Comparison of ENCODE assay signal across 8 cellular contexts in genomic region chr10:6043377-6043776, GRCh38. TPM values are rescaled to one million over a fixed set of nuclear protein-coding genes. Genes with fewer than 3 reads are reported as not detected.
A peak's percentile ranks its signal among the peaks of the same experiment; 100 is the strongest.
DNase-seq lines count a peak whose midpoint lies in the region; ATAC-seq and TF ChIP-seq lines count a peak whose summit lies in the region.
"Not testable (repeated sequence)": the region's sequence is repeated elsewhere in the genome, so short reads cannot be mapped to it uniquely, and the experiment has no call there.
"Had no signal": no experiment of that assay in that cellular context is flagged by ENCODE, and none has a peak within 500 bp of the region (broad histone marks: within the 10 kb centered on the region; RNA-seq: fewer than 3 reads in every experiment).

No MANE protein-coding gene starts in this region.

- H3K4me1 Mint-ChIP-seq in T-helper 17 cell = peaks cover 61% of the 10 kb centered on the region
- peaks cover 87% of the 10 kb centered on the region for H3K4me1 Mint-ChIP-seq in activated CD4-positive, alpha-beta T cell treated with anti-CD3 and anti-CD28 coated beads, Interleukin-2, amount 10 ng/mL, durations not matched to agents 7 days and 5 days
- peaks cover 91% of the 10 kb centered on the region for H3K4me1 Mint-ChIP-seq in activated CD8-positive, alpha-beta T cell treated with anti-CD3 and anti-CD28 coated beads, Interleukin-2, amount 10 ng/mL, durations not matched to agents 7 days and 5 days (ENCODE audit: low read depth)
- H3K4me1 Mint-ChIP-seq in activated T-helper 1 cell treated with anti-CD3 and anti-CD28 coated beads, Interleukin-12 subunit alpha, Interleukin-12 subunit beta, Interleukin-2, Interleukin-4 antibody, amounts not matched to agents 30 ng/mL and 10 ng/mL and 1 ng/mL, durations not matched to agents 14 hours and 24 hours and 36 hours (ENCODE audit: low read depth) = peaks cover 95% of the 10 kb centered on the region
- H3K4me1 Mint-ChIP-seq in activated naive CD8-positive, alpha-beta T cell (ENCODE audit: low read depth) = peaks cover 80% of the 10 kb centered on the region
- peaks cover 94% of the 10 kb centered on the region for H3K4me1 Mint-ChIP-seq in stimulated activated effector memory CD8-positive, alpha-beta T cell treated with anti-CD3 and anti-CD28 coated beads, Interleukin-12 subunit alpha, Interleukin-12 subunit beta, amount 100 ng/mL, for 72 hours

- intact Hi-C loops in activated T-helper 1 cell treated with anti-CD3 and anti-CD28 coated beads, Interleukin-12 subunit alpha, Interleukin-12 subunit beta, Interleukin-2, Interleukin-4 antibody, amounts not matched to agents 30 ng/mL and 10 ng/mL and 1 ng/mL, durations not matched to agents 14 hours and 24 hours and 36 hours (cut with micrococcal nuclease) = not testable (repeated sequence)

- not testable (repeated sequence) for ATAC-seq in T-helper 17 cell; activated CD8-positive, alpha-beta T cell treated with anti-CD3 and anti-CD28 coated beads, Interleukin-2, amount 10 ng/mL, durations not matched to agents 7 days and 5 days; lung (ENCODE audit: insufficient read depth, low FRiP score); stimulated activated effector memory CD8-positive, alpha-beta T cell treated with anti-CD3 and anti-CD28 coated beads, Interleukin-12 subunit alpha, Interleukin-12 subunit beta, amount 100 ng/mL, for 72 hours

- not testable (repeated sequence) for H3K36me3 ChIP-seq in lung (ENCODE audit: control insufficient read depth in 2 of 2, insufficient read depth in 2 of 2, low read length in 2 of 2)

- POLR2A ChIA-PET in activated CD4-positive, alpha-beta T cell treated with anti-CD3 and anti-CD28 coated beads, Interleukin-2, amount 10 ng/mL, durations not matched to agents 7 days and 5 days (lab: Charles Lee) = not testable (repeated sequence)
- POLR2A ChIA-PET in activated CD8-positive, alpha-beta T cell treated with anti-CD3 and anti-CD28 coated beads, Interleukin-2, amount 10 ng/mL, durations not matched to agents 7 days and 5 days (lab: Charles Lee) = interaction anchor here (0.9 to 1.0 kb wide), 2 partner anchors 15 to 19 kb away, joined by 4 read pairs; partner anchors contain the start of gene IL2RA

- H3K9me3 Mint-ChIP-seq in activated CD4-positive, alpha-beta T cell treated with anti-CD3 and anti-CD28 coated beads, Interleukin-2, amount 10 ng/mL, durations not matched to agents 7 days and 5 days; activated CD8-positive, alpha-beta T cell treated with anti-CD3 and anti-CD28 coated beads, Interleukin-2, amount 10 ng/mL, durations not matched to agents 7 days and 5 days (ENCODE audit: insufficient read depth); activated T-helper 1 cell treated with anti-CD3 and anti-CD28 coated beads, Interleukin-12 subunit alpha, Interleukin-12 subunit beta, Interleukin-2, Interleukin-4 antibody, amounts not matched to agents 30 ng/mL and 10 ng/mL and 1 ng/mL, durations not matched to agents 14 hours and 24 hours and 36 hours; activated naive CD8-positive, alpha-beta T cell (ENCODE audit: low read depth); stimulated activated effector memory CD8-positive, alpha-beta T cell treated with anti-CD3 and anti-CD28 coated beads, Interleukin-12 subunit alpha, Interleukin-12 subunit beta, amount 100 ng/mL, for 72 hours: not testable (repeated sequence)

- not testable (repeated sequence) for H3K9me3 ChIP-seq in T-helper 17 cell (ENCODE audit: control insufficient read depth, low read length, poor library complexity, severe bottlenecking); lung (ENCODE audit: control insufficient read depth in 2 of 2, insufficient read depth in 1 of 2, low read length in 1 of 2)

- TF ChIP-seq CTCF in lung (IDR thresholded peaks at IDR 0.05; ENCODE audit: control extremely low read depth, extremely low read depth) = not testable (repeated sequence)

- not testable (repeated sequence) for H3K36me3 Mint-ChIP-seq in T-helper 17 cell (ENCODE audit: low read depth)
- H3K36me3 Mint-ChIP-seq in activated CD4-positive, alpha-beta T cell treated with anti-CD3 and anti-CD28 coated beads, Interleukin-2, amount 10 ng/mL, durations not matched to agents 7 days and 5 days (ENCODE audit: low read depth) = peaks cover 67% of the 10 kb centered on the region
- H3K36me3 Mint-ChIP-seq in activated CD8-positive, alpha-beta T cell treated with anti-CD3 and anti-CD28 coated beads, Interleukin-2, amount 10 ng/mL, durations not matched to agents 7 days and 5 days (ENCODE audit: low read depth) = peaks cover 87% of the 10 kb centered on the region
- H3K36me3 Mint-ChIP-seq in activated T-helper 1 cell treated with anti-CD3 and anti-CD28 coated beads, Interleukin-12 subunit alpha, Interleukin-12 subunit beta, Interleukin-2, Interleukin-4 antibody, amounts not matched to agents 30 ng/mL and 10 ng/mL and 1 ng/mL, durations not matched to agents 14 hours and 24 hours and 36 hours (ENCODE audit: low read depth) = peaks cover 79% of the 10 kb centered on the region
- H3K36me3 Mint-ChIP-seq in activated naive CD8-positive, alpha-beta T cell = peaks cover 42% of the 10 kb centered on the region
- H3K36me3 Mint-ChIP-seq in stimulated activated effector memory CD8-positive, alpha-beta T cell treated with anti-CD3 and anti-CD28 coated beads, Interleukin-12 subunit alpha, Interleukin-12 subunit beta, amount 100 ng/mL, for 72 hours = peaks cover 100% of the 10 kb centered on the region

- not testable (repeated sequence) for H3K27ac ChIP-seq in lung (ENCODE audit: low read depth in 1 of 2, low read length in 1 of 2)

- H3K4me1 ChIP-seq in lung (ENCODE audit: control insufficient read depth in 2 of 2, insufficient read depth in 2 of 2, low read length in 2 of 2) = not testable (repeated sequence)

- WGBS in lung, 2 donors = 90 to 93% methylated on average over 6 of the region's 6 CpGs

- not testable (repeated sequence) for H3K4me3 ChIP-seq in lung

- DNase-seq in T-helper 17 cell; activated CD4-positive, alpha-beta T cell treated with anti-CD3 and anti-CD28 coated beads, Interleukin-2, amount 10 ng/mL, durations not matched to agents 7 days and 5 days; activated T-helper 1 cell treated with anti-CD3 and anti-CD28 coated beads, Interleukin-12 subunit alpha, Interleukin-12 subunit beta, Interleukin-2, Interleukin-4 antibody, amounts not matched to agents 30 ng/mL and 10 ng/mL and 1 ng/mL, durations not matched to agents 14 hours and 24 hours and 36 hours (ENCODE audit: low spot score); stimulated activated effector memory CD8-positive, alpha-beta T cell treated with anti-CD3 and anti-CD28 coated beads, Interleukin-12 subunit alpha, Interleukin-12 subunit beta, amount 100 ng/mL, for 72 hours (ENCODE audit: low spot score in 2 of 2): not testable (repeated sequence)
- peak; percentile 16 for DNase-seq in activated CD8-positive, alpha-beta T cell treated with anti-CD3 and anti-CD28 coated beads, Interleukin-2, amount 10 ng/mL, durations not matched to agents 7 days and 5 days
- DNase-seq in lung (ENCODE audit: low spot score) = peak; percentile 6

- H3K27me3 Mint-ChIP-seq in T-helper 17 cell; activated CD4-positive, alpha-beta T cell treated with anti-CD3 and anti-CD28 coated beads, Interleukin-2, amount 10 ng/mL, durations not matched to agents 7 days and 5 days; activated CD8-positive, alpha-beta T cell treated with anti-CD3 and anti-CD28 coated beads, Interleukin-2, amount 10 ng/mL, durations not matched to agents 7 days and 5 days (ENCODE audit: low read depth); activated T-helper 1 cell treated with anti-CD3 and anti-CD28 coated beads, Interleukin-12 subunit alpha, Interleukin-12 subunit beta, Interleukin-2, Interleukin-4 antibody, amounts not matched to agents 30 ng/mL and 10 ng/mL and 1 ng/mL, durations not matched to agents 14 hours and 24 hours and 36 hours (ENCODE audit: insufficient read depth); activated naive CD8-positive, alpha-beta T cell: not testable (repeated sequence)

- H3K27ac Mint-ChIP-seq in T-helper 17 cell = peak overlapping the region; percentile 62
- peak overlapping the region; percentile 55 for H3K27ac Mint-ChIP-seq in activated CD4-positive, alpha-beta T cell treated with anti-CD3 and anti-CD28 coated beads, Interleukin-2, amount 10 ng/mL, durations not matched to agents 7 days and 5 days
- H3K27ac Mint-ChIP-seq in activated CD8-positive, alpha-beta T cell treated with anti-CD3 and anti-CD28 coated beads, Interleukin-2, amount 10 ng/mL, durations not matched to agents 7 days and 5 days = not testable (repeated sequence)
- peak overlapping the region; percentile 8 for H3K27ac Mint-ChIP-seq in activated T-helper 1 cell treated with anti-CD3 and anti-CD28 coated beads, Interleukin-12 subunit alpha, Interleukin-12 subunit beta, Interleukin-2, Interleukin-4 antibody, amounts not matched to agents 30 ng/mL and 10 ng/mL and 1 ng/mL, durations not matched to agents 14 hours and 24 hours and 36 hours
- H3K27ac Mint-ChIP-seq in activated naive CD8-positive, alpha-beta T cell = peak overlapping the region; percentile 87
- H3K27ac Mint-ChIP-seq in stimulated activated effector memory CD8-positive, alpha-beta T cell treated with anti-CD3 and anti-CD28 coated beads, Interleukin-12 subunit alpha, Interleukin-12 subunit beta, amount 100 ng/mL, for 72 hours = peak overlapping the region; percentile 97

- CTCF ChIA-PET in activated CD4-positive, alpha-beta T cell treated with anti-CD3 and anti-CD28 coated beads, Interleukin-2, amount 10 ng/mL, durations not matched to agents 7 days and 5 days (lab: Charles Lee) = interaction anchor here (0.6 kb wide), 1 partner anchor 616 kb away, joined by 5 read pairs; no protein-coding TSS in a partner anchor
- CTCF ChIA-PET in activated CD8-positive, alpha-beta T cell treated with anti-CD3 and anti-CD28 coated beads, Interleukin-2, amount 10 ng/mL, durations not matched to agents 7 days and 5 days (lab: Charles Lee) = interaction anchor here (1.2 to 4.8 kb wide), 5 partner anchors 13 to 48 kb away, joined by 3 to 34 read pairs (median 3); no protein-coding TSS in a partner anchor

- not testable (repeated sequence) for H3K27me3 ChIP-seq in lung (ENCODE audit: control insufficient read depth, insufficient read depth)

- not testable (repeated sequence) for H3K4me3 Mint-ChIP-seq in T-helper 17 cell; activated CD4-positive, alpha-beta T cell treated with anti-CD3 and anti-CD28 coated beads, Interleukin-2, amount 10 ng/mL, durations not matched to agents 7 days and 5 days; activated CD8-positive, alpha-beta T cell treated with anti-CD3 and anti-CD28 coated beads, Interleukin-2, amount 10 ng/mL, durations not matched to agents 7 days and 5 days
- H3K4me3 Mint-ChIP-seq in activated T-helper 1 cell treated with anti-CD3 and anti-CD28 coated beads, Interleukin-12 subunit alpha, Interleukin-12 subunit beta, Interleukin-2, Interleukin-4 antibody, amounts not matched to agents 30 ng/mL and 10 ng/mL and 1 ng/mL, durations not matched to agents 14 hours and 24 hours and 36 hours = peak overlapping the region; percentile 4
- peak overlapping the region; percentile 66 for H3K4me3 Mint-ChIP-seq in activated naive CD8-positive, alpha-beta T cell
- H3K4me3 Mint-ChIP-seq in stimulated activated effector memory CD8-positive, alpha-beta T cell treated with anti-CD3 and anti-CD28 coated beads, Interleukin-12 subunit alpha, Interleukin-12 subunit beta, amount 100 ng/mL, for 72 hours = peak overlapping the region; percentile 34

RNA-seq across cellular contexts. Expression of gene IL2RA, which starts 18.8 kb away (rescaled TPM):
- total RNA-seq in T-helper 17 cell (10 to 100 TPM; 51.7 to 59.2 TPM), lung (1 to 10 TPM; 1.2 to 5.7 TPM)
- total RNA-seq in activated CD4-positive, alpha-beta T cell treated with anti-CD3 and anti-CD28 coated beads, Interleukin-2, amount 10 ng/mL, durations not matched to agents 7 days and 5 days = 100 to 1,000 TPM; 124 to 142 TPM
- total RNA-seq in activated CD8-positive, alpha-beta T cell treated with anti-CD3 and anti-CD28 coated beads, Interleukin-2, amount 10 ng/mL, durations not matched to agents 7 days and 5 days = 100 to 1,000 TPM; 174 to 177 TPM
- total RNA-seq in activated T-helper 1 cell treated with anti-CD3 and anti-CD28 coated beads, Interleukin-12 subunit alpha, Interleukin-12 subunit beta, Interleukin-2, Interleukin-4 antibody, amounts not matched to agents 30 ng/mL and 10 ng/mL and 1 ng/mL, durations not matched to agents 14 hours and 24 hours and 36 hours = 1,237 and 1,254 TPM in 2 replicates
- polyA plus RNA-seq in lung = 10 to 100 TPM in 1 of 2 donors, under 1 TPM in 1; 0.24 to 10.3 TPM
- total RNA-seq: GM23248 had no signal
- polyA plus RNA-seq: GM23248 had no signal

RNA-seq across cellular contexts. Expression of gene RBM17, which starts 45.5 kb away (rescaled TPM):
- 100 to 1,000 TPM; 133 to 146 TPM for total RNA-seq in T-helper 17 cell
- total RNA-seq in activated CD4-positive, alpha-beta T cell treated with anti-CD3 and anti-CD28 coated beads, Interleukin-2, amount 10 ng/mL, durations not matched to agents 7 days and 5 days = 100 to 1,000 TPM; 164 to 177 TPM
- 100 to 1,000 TPM; 213 to 217 TPM for total RNA-seq in activated CD8-positive, alpha-beta T cell treated with anti-CD3 and anti-CD28 coated beads, Interleukin-2, amount 10 ng/mL, durations not matched to agents 7 days and 5 days
- total RNA-seq in activated T-helper 1 cell treated with anti-CD3 and anti-CD28 coated beads, Interleukin-12 subunit alpha, Interleukin-12 subunit beta, Interleukin-2, Interleukin-4 antibody, amounts not matched to agents 30 ng/mL and 10 ng/mL and 1 ng/mL, durations not matched to agents 14 hours and 24 hours and 36 hours = 265 and 283 TPM in 2 replicates
- total RNA-seq in lung = 100 to 1,000 TPM in 1 of 2 donors, 10 to 100 TPM in 1; 84.5 to 103 TPM
- polyA plus RNA-seq in lung = 10 to 100 TPM; 65.5 to 76.7 TPM

Comparison
In these comparisons a context has a peak if more than half of its experiments do, and no peak if none do; other contexts are left out.
1. RNA of gene IL2RA, which starts 18.8 kb away (total RNA-seq): 1,237 to 1,254 TPM in activated T-helper 1 cell treated with anti-CD3 and anti-CD28 coated beads, Interleukin-12 subunit alpha, Interleukin-12 subunit beta, Interleukin-2, Interleukin-4 antibody, amounts not matched to agents 30 ng/mL and 10 ng/mL and 1 ng/mL, durations not matched to agents 14 hours and 24 hours and 36 hours, 174 to 177 TPM in activated CD8-positive, alpha-beta T cell treated with anti-CD3 and anti-CD28 coated beads, Interleukin-2, amount 10 ng/mL, durations not matched to agents 7 days and 5 days, 124 to 142 TPM in activated CD4-positive, alpha-beta T cell treated with anti-CD3 and anti-CD28 coated beads, Interleukin-2, amount 10 ng/mL, durations not matched to agents 7 days and 5 days and 51.7 to 59.2 TPM in T-helper 17 cell; 1.2 to 5.7 TPM in lung; every median in the first group is over 4 times any median in the second.